1 cellular context compared by ENCODE assay signal in the genomic region with DNA sequence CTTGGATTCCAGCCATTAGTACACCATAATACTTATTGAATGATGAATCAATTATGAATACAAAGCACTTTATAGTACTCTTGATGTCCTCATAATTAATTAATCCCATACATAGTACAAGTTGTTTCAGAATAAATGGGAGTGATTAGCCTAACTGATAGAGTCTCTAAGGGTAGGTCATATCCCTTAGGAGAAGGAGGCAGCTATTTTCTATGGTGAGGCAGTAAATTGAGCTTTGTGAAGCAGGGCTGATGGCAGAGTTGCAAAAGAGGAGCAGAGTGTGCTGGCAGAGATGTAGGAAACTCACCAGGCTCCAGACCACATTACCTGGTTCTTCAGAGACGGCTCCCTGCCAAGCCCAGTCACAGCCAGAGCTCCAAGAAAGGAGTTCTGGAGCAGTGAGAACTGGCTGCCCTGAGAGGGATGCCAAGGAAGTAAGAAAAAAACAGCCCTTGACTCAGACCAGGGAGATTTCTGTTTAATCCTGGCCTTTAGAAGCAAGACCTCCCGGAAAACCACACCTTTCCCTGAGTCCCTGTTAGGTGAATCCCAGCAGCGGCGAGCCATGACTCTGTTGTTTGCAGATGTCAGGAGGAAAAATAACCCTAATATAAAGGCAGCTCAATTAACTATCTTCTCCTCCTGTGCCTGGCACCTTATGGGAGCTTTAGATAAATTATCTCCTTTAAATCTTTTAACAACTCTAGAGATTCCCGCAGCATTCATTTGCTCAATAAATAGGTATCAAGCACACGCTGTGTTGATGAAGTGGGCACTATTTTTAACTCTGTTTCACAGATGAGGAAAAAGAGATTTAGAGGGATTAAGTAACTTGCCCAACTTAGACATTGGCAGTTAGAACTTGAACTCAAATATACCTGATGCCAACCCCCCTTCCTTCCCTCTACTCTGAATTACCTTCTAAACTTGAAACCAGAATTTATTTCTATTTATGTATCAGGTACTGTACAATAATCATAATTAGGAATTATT.
TF ChIP-seq lines count a peak whose summit lies in the region.

No MANE protein-coding gene starts in this region.

TF ChIP-seq in GM23338, 12 proteins besides CTCF, POLR2A, EP300 and RAD21 (continued from another document):
- TF ChIP-seq, protein P1, sequence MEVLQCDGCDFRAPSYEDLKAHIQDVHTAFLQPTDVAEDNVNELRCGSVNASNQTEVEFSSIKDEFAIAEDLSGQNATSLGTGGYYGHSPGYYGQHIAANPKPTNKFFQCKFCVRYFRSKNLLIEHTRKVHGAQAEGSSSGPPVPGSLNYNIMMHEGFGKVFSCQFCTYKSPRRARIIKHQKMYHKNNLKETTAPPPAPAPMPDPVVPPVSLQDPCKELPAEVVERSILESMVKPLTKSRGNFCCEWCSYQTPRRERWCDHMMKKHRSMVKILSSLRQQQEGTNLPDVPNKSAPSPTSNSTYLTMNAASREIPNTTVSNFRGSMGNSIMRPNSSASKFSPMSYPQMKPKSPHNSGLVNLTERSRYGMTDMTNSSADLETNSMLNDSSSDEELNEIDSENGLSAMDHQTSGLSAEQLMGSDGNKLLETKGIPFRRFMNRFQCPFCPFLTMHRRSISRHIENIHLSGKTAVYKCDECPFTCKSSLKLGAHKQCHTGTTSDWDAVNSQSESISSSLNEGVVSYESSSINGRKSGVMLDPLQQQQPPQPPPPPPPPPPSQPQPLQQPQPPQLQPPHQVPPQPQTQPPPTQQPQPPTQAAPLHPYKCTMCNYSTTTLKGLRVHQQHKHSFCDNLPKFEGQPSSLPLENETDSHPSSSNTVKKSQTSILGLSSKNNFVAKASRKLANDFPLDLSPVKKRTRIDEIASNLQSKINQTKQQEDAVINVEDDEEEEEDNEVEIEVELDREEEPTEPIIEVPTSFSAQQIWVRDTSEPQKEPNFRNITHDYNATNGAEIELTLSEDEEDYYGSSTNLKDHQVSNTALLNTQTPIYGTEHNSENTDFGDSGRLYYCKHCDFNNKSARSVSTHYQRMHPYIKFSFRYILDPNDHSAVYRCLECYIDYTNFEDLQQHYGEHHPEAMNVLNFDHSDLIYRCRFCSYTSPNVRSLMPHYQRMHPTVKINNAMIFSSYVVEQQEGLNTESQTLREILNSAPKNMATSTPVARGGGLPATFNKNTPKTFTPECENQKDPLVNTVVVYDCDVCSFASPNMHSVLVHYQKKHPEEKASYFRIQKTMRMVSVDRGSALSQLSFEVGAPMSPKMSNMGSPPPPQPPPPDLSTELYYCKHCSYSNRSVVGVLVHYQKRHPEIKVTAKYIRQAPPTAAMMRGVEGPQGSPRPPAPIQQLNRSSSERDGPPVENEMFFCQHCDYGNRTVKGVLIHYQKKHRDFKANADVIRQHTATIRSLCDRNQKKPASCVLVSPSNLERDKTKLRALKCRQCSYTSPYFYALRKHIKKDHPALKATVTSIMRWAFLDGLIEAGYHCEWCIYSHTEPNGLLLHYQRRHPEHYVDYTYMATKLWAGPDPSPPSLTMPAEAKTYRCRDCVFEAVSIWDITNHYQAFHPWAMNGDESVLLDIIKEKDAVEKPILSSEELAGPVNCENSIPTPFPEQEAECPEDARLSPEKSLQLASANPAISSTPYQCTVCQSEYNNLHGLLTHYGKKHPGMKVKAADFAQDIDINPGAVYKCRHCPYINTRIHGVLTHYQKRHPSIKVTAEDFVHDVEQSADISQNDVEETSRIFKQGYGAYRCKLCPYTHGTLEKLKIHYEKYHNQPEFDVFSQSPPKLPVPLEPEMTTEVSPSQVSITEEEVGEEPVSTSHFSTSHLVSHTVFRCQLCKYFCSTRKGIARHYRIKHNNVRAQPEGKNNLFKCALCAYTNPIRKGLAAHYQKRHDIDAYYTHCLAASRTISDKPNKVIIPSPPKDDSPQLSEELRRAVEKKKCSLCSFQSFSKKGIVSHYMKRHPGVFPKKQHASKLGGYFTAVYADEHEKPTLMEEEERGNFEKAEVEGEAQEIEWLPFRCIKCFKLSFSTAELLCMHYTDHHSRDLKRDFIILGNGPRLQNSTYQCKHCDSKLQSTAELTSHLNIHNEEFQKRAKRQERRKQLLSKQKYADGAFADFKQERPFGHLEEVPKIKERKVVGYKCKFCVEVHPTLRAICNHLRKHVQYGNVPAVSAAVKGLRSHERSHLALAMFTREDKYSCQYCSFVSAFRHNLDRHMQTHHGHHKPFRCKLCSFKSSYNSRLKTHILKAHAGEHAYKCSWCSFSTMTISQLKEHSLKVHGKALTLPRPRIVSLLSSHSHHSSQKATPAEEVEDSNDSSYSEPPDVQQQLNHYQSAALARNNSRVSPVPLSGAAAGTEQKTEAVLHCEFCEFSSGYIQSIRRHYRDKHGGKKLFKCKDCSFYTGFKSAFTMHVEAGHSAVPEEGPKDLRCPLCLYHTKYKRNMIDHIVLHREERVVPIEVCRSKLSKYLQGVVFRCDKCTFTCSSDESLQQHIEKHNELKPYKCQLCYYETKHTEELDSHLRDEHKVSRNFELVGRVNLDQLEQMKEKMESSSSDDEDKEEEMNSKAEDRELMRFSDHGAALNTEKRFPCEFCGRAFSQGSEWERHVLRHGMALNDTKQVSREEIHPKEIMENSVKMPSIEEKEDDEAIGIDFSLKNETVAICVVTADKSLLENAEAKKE (CRISPR knock-in tag; IDR thresholded peaks at IDR 0.05) = no peak
- TF ChIP-seq EZH2 (IDR thresholded peaks at IDR 0.05; ENCODE audit: low read depth, unreplicated experiment) (no peak), STAT1 (IDR thresholded peaks at IDR 0.05; ENCODE audit: unreplicated experiment) (no peak), NANOG (IDR thresholded peaks at IDR 0.05; ENCODE audit: borderline replicate concordance) (no peak), ZNF331 (CRISPR knock-in tag; IDR thresholded peaks at IDR 0.05; ENCODE audit: low read depth) (no peak), POLR2AphosphoS5 (IDR thresholded peaks at IDR 0.05; ENCODE audit: low read depth) (no peak), EZH2phosphoT487 (IDR thresholded peaks at IDR 0.05; ENCODE audit: unreplicated experiment) (no peak)
- TF ChIP-seq, protein P2, sequence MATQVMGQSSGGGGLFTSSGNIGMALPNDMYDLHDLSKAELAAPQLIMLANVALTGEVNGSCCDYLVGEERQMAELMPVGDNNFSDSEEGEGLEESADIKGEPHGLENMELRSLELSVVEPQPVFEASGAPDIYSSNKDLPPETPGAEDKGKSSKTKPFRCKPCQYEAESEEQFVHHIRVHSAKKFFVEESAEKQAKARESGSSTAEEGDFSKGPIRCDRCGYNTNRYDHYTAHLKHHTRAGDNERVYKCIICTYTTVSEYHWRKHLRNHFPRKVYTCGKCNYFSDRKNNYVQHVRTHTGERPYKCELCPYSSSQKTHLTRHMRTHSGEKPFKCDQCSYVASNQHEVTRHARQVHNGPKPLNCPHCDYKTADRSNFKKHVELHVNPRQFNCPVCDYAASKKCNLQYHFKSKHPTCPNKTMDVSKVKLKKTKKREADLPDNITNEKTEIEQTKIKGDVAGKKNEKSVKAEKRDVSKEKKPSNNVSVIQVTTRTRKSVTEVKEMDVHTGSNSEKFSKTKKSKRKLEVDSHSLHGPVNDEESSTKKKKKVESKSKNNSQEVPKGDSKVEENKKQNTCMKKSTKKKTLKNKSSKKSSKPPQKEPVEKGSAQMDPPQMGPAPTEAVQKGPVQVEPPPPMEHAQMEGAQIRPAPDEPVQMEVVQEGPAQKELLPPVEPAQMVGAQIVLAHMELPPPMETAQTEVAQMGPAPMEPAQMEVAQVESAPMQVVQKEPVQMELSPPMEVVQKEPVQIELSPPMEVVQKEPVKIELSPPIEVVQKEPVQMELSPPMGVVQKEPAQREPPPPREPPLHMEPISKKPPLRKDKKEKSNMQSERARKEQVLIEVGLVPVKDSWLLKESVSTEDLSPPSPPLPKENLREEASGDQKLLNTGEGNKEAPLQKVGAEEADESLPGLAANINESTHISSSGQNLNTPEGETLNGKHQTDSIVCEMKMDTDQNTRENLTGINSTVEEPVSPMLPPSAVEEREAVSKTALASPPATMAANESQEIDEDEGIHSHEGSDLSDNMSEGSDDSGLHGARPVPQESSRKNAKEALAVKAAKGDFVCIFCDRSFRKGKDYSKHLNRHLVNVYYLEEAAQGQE (IDR thresholded peaks at IDR 0.05; ENCODE audit: unreplicated experiment) = no peak
